8 cellular contexts compared by ENCODE assay signal in genomic region chr7:78770422-78771410, GRCh38.
DNase-seq lines count a peak whose midpoint lies in the region; ATAC-seq, FAIRE-seq and TF ChIP-seq lines count a peak whose summit lies in the region.

No MANE protein-coding gene starts in this region.

- H3K4me1 ChIP-seq in BE2C (no peaks in the 10 kb centered on the region), left lung (peaks cover 0 to 5% of the 10 kb centered on the region in 2 donors), small intestine (ENCODE audit: control insufficient read depth in 2 of 2, insufficient read depth in 1 of 2, low read depth in 1 of 2, low read length in 1 of 2) (no peaks in the 10 kb centered on the region)

- no peaks in the 10 kb centered on the region for H3K9me3 ChIP-seq in BE2C
- H3K9me3 ChIP-seq in left lung, result no peaks in the 10 kb centered on the region
- no peaks in the 10 kb centered on the region for H3K9me3 ChIP-seq in small intestine (ENCODE audit: control insufficient read depth, low read depth)

- H3K4me3 ChIP-seq in BE2C (ENCODE audit: low read depth, low read length) (peak overlapping the region; percentile 12), left lung (no peak overlapping the region), small intestine (ENCODE audit: low read depth in 1 of 2, low read length in 2 of 2) (no peak overlapping the region)

- no peak for FAIRE-seq in small intestine (lab: Jason Lieb, UNC)

- H3K36me3 ChIP-seq in BE2C (no peaks in the 10 kb centered on the region), left lung (no peaks in the 10 kb centered on the region), small intestine (ENCODE audit: control insufficient read depth in 2 of 2, insufficient read depth in 2 of 2, low read length in 2 of 2) (no peaks in the 10 kb centered on the region)

- WGBS in small intestine, 3 donors, result 4 to 6% (median 4%) methylated on average over 16 of the region's 16 CpGs

- DNase-seq in BE2C (no peak), caudate nucleus (lab: John Stamatoyannopoulos, UW) (peak in 43 of 61 donors; percentile 2 to 66 (median 36)), left lung (no peak), CD1c-positive myeloid dendritic cell (ENCODE audit: extremely low spot score) (no peak), omental fat pad (ENCODE audit: low spot score) (no peak), small intestine (no peak)

- peaks cover 45% of the 10 kb centered on the region for H3K27me3 ChIP-seq in BE2C
- H3K27me3 ChIP-seq in left lung, result peaks cover 0 to 6% of the 10 kb centered on the region in 2 donors
- H3K27me3 ChIP-seq in small intestine (ENCODE audit: control insufficient read depth in 2 of 2, insufficient read depth in 2 of 2, low read length in 2 of 2), result no peaks in the 10 kb centered on the region

- peak overlapping the region; percentile 75 for H3K27ac ChIP-seq in caudate nucleus (ENCODE audit: low read depth, low read length)
- no peak overlapping the region for H3K27ac ChIP-seq in left lung
- no peak overlapping the region for H3K27ac ChIP-seq in small intestine (ENCODE audit: low read depth in 1 of 2, low read length in 1 of 2)

- peak; percentile 27 for ATAC-seq in HG03469 (IDR thresholded peaks at IDR 0.05; ENCODE audit: unreplicated experiment)
- peak; percentile 32 for ATAC-seq in left lung
- ATAC-seq in omental fat pad (ENCODE audit: low FRiP score), result no peak
- ATAC-seq in GM21723 (IDR thresholded peaks at IDR 0.05; ENCODE audit: unreplicated experiment), result no peak

- intact Hi-C loops in left lung (cut with DNase I), result no loop called here

- TF ChIP-seq CTCF in BE2C (IDR thresholded peaks at IDR 0.05; ENCODE audit: low read depth, low read length) (no peak), left lung (IDR thresholded peaks at IDR 0.05) (no peak), omental fat pad (IDR thresholded peaks at IDR 0.05) (no peak)

Comparison
In these comparisons a context has a peak if more than half of its experiments do, and no peak if none do; other contexts are left out.
1. DNase-seq: peak in caudate nucleus (43 of 61); none in BE2C (single experiment), left lung (0 of 2), CD1c-positive myeloid dendritic cell (single experiment), omental fat pad (single experiment) and small intestine (single experiment).
2. ATAC-seq: peak in HG03469 (single experiment) and left lung (single experiment); none in omental fat pad (single experiment) and GM21723 (single experiment).